In the genomic region with DNA sequence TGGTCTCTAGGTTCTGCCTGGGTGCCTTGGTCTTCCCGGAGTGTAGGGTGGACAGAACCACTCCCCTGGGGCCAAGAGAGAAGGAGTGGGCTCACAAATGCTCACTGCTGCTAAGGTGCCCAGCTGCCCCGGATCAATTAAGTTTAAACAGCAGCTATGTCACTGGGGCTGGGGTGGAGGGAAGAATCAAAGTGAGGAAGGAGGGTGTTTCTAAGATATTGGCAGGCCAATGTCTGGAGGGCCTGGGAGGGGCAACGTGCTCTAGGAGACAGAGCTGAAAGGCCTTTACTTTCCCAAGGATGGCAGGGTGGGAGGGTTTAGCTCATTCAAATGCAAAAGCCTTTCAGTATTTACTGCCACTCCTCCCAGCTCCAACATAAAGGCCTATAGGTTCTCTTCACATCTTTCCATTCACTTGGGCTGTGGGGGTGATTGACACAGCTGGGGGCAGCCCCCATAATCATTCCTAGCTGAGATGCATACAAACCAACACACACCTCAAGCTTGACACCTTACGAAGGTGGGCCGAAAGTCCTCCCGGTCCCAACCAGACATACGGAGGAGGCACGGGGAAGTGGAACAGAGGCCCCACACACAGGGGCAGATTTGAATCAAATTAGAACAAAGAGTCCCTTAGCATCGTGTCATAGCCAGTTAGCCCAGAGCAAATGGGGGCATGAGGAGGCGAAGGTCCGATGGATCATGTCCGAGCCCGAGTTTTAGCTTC, we compare ENCODE assay signal across 12 cellular contexts.
DNase-seq lines count a peak whose midpoint lies in the region; ATAC-seq and TF ChIP-seq lines count a peak whose summit lies in the region.
"Had no signal": no experiment of that assay in that cellular context is flagged by ENCODE, and none has a peak within 500 bp of the region (broad histone marks: within the 10 kb centered on the region; RNA-seq: fewer than 3 reads in every experiment).

No MANE protein-coding gene starts in this region.

- CTCF ChIA-PET in CD4-positive, alpha-beta memory T cell (lab: Charles Lee; ENCODE audit: partially characterized antibody), result interaction anchor here (0.7 to 2.6 kb wide), 12 partner anchors 12 to 352 kb away, joined by 3 to 20 read pairs (median 5); no protein-coding TSS in a partner anchor
- CTCF ChIA-PET in naive thymus-derived CD4-positive, alpha-beta T cell (lab: Charles Lee), result interaction anchor here (0.6 to 1.8 kb wide), 5 partner anchors 32 to 436 kb away, joined by 3 to 7 read pairs (median 3); no protein-coding TSS in a partner anchor

- no peak for DNase-seq in CD4-positive, alpha-beta memory T cell
- DNase-seq in HAP-1 (ENCODE audit: low spot score in 2 of 2) (peak; percentile 86 to 97), foreskin fibroblast (no peak), NCI-H748 treated with DMSO at 0.1 percent for 48 hours (lab: John Stamatoyannopoulos, UW) (no peak)
- DNase-seq in effector memory CD4-positive, alpha-beta T cell, result no peak
- no peak for DNase-seq in naive thymus-derived CD4-positive, alpha-beta T cell
- DNase-seq: left colon; stimulated activated CD4-positive, alpha-beta T cell treated with anti-CD3 and anti-CD28 coated beads, Interleukin-12 subunit alpha, Interleukin-12 subunit beta, amount 100 ng/mL, for 4 hours had no signal

- no peak overlapping the region for H3K27ac ChIP-seq in CD4-positive, alpha-beta memory T cell (ENCODE audit: low read depth, low read length)
- peak overlapping the region; percentile 20 for H3K27ac ChIP-seq in effector memory CD4-positive, alpha-beta T cell (ENCODE audit: insufficient read depth, low read length, poor library complexity, severe bottlenecking)
- no peak overlapping the region for H3K27ac ChIP-seq in naive thymus-derived CD4-positive, alpha-beta T cell (ENCODE audit: low read depth, low read length)
- H3K27ac ChIP-seq: epithelial cell of prostate had no signal

- no peaks in the 10 kb centered on the region for H3K9me3 ChIP-seq in CD4-positive, alpha-beta memory T cell (ENCODE audit: control insufficient read depth in 1 of 2, low read length in 2 of 2)
- H3K9me3 ChIP-seq in HAP-1, result no peaks in the 10 kb centered on the region
- no peaks in the 10 kb centered on the region for H3K9me3 ChIP-seq in effector memory CD4-positive, alpha-beta T cell (ENCODE audit: control insufficient read depth, low read length)
- no peaks in the 10 kb centered on the region for H3K9me3 ChIP-seq in naive thymus-derived CD4-positive, alpha-beta T cell (ENCODE audit: control insufficient read depth in 2 of 3, low read length in 3 of 3)
- H3K9me3 ChIP-seq: prostate gland had no signal

- H3K36me3 Mint-ChIP-seq in CD4-positive, alpha-beta memory T cell, result peaks cover 13 to 17% of the 10 kb centered on the region in 2 donors
- H3K36me3 Mint-ChIP-seq in naive thymus-derived CD4-positive, alpha-beta T cell, result peaks cover 2 to 36% (median 17%) of the 10 kb centered on the region in 5 donors

- peaks cover 40 to 85% (median 60%) of the 10 kb centered on the region in 4 donors for H3K4me1 Mint-ChIP-seq in CD4-positive, alpha-beta memory T cell
- H3K4me1 Mint-ChIP-seq in naive thymus-derived CD4-positive, alpha-beta T cell, result peaks cover 37 to 81% (median 79%) of the 10 kb centered on the region in 7 donors

- POLR2A ChIA-PET in CD4-positive, alpha-beta memory T cell (lab: Charles Lee; ENCODE audit: partially characterized antibody), result interaction anchor here (1.0 to 6.4 kb wide), 8 partner anchors 12 to 353 kb away, joined by 4 to 113 read pairs (median 4); no protein-coding TSS in a partner anchor
- POLR2A ChIA-PET in naive thymus-derived CD4-positive, alpha-beta T cell (lab: Charles Lee), result interaction anchor here (1.0 to 4.8 kb wide), 4 partner anchors 11 to 676 kb away, joined by 3 to 60 read pairs (median 7); partner anchors contain the start of gene SYPL1

- no peaks in the 10 kb centered on the region for H3K27me3 ChIP-seq in CD4-positive, alpha-beta memory T cell (ENCODE audit: insufficient read depth, low read length)
- no peaks in the 10 kb centered on the region for H3K27me3 ChIP-seq in HAP-1 (ENCODE audit: low read depth)
- H3K27me3 ChIP-seq in effector memory CD4-positive, alpha-beta T cell (replicated peaks; ENCODE audit: control insufficient read depth, insufficient read depth, low read length, poor library complexity, severe bottlenecking), result no peaks in the 10 kb centered on the region
- no peaks in the 10 kb centered on the region for H3K27me3 ChIP-seq in naive thymus-derived CD4-positive, alpha-beta T cell (ENCODE audit: control insufficient read depth in 2 of 2, insufficient read depth in 2 of 2, low read length in 2 of 2)

- no peak for ATAC-seq in naive thymus-derived CD4-positive, alpha-beta T cell
- ATAC-seq in HG03108 (IDR thresholded peaks at IDR 0.05; ENCODE audit: unreplicated experiment), result no peak
- ATAC-seq: left colon, Right ventricle myocardium inferior had no signal

- H3K27me3 Mint-ChIP-seq in CD4-positive, alpha-beta memory T cell, result no peaks in the 10 kb centered on the region
- no peaks in the 10 kb centered on the region for H3K27me3 Mint-ChIP-seq in naive thymus-derived CD4-positive, alpha-beta T cell

- no peaks in the 10 kb centered on the region for H3K36me3 ChIP-seq in CD4-positive, alpha-beta memory T cell (ENCODE audit: insufficient read depth, low read length)
- no peaks in the 10 kb centered on the region for H3K36me3 ChIP-seq in HAP-1 (replicated peaks)
- H3K36me3 ChIP-seq in effector memory CD4-positive, alpha-beta T cell (ENCODE audit: control insufficient read depth, insufficient read depth, low read length), result no peaks in the 10 kb centered on the region
- peaks cover 0 to 11% (median 0%) of the 10 kb centered on the region in 3 experiments for H3K36me3 ChIP-seq in naive thymus-derived CD4-positive, alpha-beta T cell (ENCODE audit: control insufficient read depth in 2 of 3, insufficient read depth in 3 of 3, low read length in 3 of 3)
- H3K36me3 ChIP-seq: prostate gland had no signal

- peak overlapping the region; percentile 69 to 100 (median 85) for H3K27ac Mint-ChIP-seq in CD4-positive, alpha-beta memory T cell
- peak overlapping the region; percentile 50 to 100 (median 99) for H3K27ac Mint-ChIP-seq in naive thymus-derived CD4-positive, alpha-beta T cell

- no peak for TF ChIP-seq CTCF in foreskin fibroblast (IDR thresholded peaks at IDR 0.05; ENCODE audit: low read depth, low read length)

- H3K4me3 Mint-ChIP-seq in CD4-positive, alpha-beta memory T cell, result peak overlapping the region in 6 of 8 donors; percentile 4 to 69 (median 43)
- peak overlapping the region in 7 of 10 donors; percentile 8 to 91 (median 63) for H3K4me3 Mint-ChIP-seq in naive thymus-derived CD4-positive, alpha-beta T cell

- no peaks in the 10 kb centered on the region for H3K9me3 Mint-ChIP-seq in CD4-positive, alpha-beta memory T cell
- peaks cover 0 to 10% (median 0%) of the 10 kb centered on the region in 11 donors for H3K9me3 Mint-ChIP-seq in naive thymus-derived CD4-positive, alpha-beta T cell

- peaks cover 44% of the 10 kb centered on the region for H3K4me1 ChIP-seq in CD4-positive, alpha-beta memory T cell (ENCODE audit: insufficient read depth, low read length)
- peaks cover 35% of the 10 kb centered on the region for H3K4me1 ChIP-seq in HAP-1
- peaks cover 30% of the 10 kb centered on the region for H3K4me1 ChIP-seq in effector memory CD4-positive, alpha-beta T cell (ENCODE audit: control insufficient read depth, insufficient read depth, low read length, poor library complexity, severe bottlenecking)
- H3K4me1 ChIP-seq in naive thymus-derived CD4-positive, alpha-beta T cell (ENCODE audit: control insufficient read depth in 2 of 2, insufficient read depth in 2 of 2, low read length in 2 of 2), result peaks cover 19 to 26% of the 10 kb centered on the region in 2 donors

- in situ Hi-C loops in HAP-1 (cut with MboI; ENCODE audit: low sequenced_read_pairs), result no loop called here

- no peak overlapping the region for H3K4me3 ChIP-seq in CD4-positive, alpha-beta memory T cell (ENCODE audit: low read length in 2 of 2)
- H3K4me3 ChIP-seq in HAP-1 (no peak overlapping the region), foreskin fibroblast (ENCODE audit: low read depth in 1 of 2, low read length in 2 of 2) (no peak overlapping the region)
- H3K4me3 ChIP-seq in effector memory CD4-positive, alpha-beta T cell (ENCODE audit: insufficient read depth, low read depth, low read length, poor library complexity, severe bottlenecking), result no peak overlapping the region
- H3K4me3 ChIP-seq in naive thymus-derived CD4-positive, alpha-beta T cell (ENCODE audit: low read length), result no peak overlapping the region
- H3K4me3 ChIP-seq: prostate gland had no signal

- intact Hi-C loops in CD4-positive, alpha-beta memory T cell (cut with micrococcal nuclease), result loop anchor here (2.0 to 5.0 kb wide), 2 partner anchors 73 to 354 kb away; no protein-coding TSS in a partner anchor
- intact Hi-C loops in naive thymus-derived CD4-positive, alpha-beta T cell (cut with micrococcal nuclease), result no loop called here

Comparison
In these comparisons a context has a peak if more than half of its experiments do, and no peak if none do; other contexts are left out.
1. DNase-seq: peak in HAP-1 (2 of 2); none in CD4-positive, alpha-beta memory T cell (0 of 5), effector memory CD4-positive, alpha-beta T cell (0 of 3), naive thymus-derived CD4-positive, alpha-beta T cell (0 of 9), foreskin fibroblast (0 of 2) and NCI-H748 treated with DMSO at 0.1 percent for 48 hours (single experiment).